ENCODE assay signal across 1 cellular context in the genomic region with DNA sequence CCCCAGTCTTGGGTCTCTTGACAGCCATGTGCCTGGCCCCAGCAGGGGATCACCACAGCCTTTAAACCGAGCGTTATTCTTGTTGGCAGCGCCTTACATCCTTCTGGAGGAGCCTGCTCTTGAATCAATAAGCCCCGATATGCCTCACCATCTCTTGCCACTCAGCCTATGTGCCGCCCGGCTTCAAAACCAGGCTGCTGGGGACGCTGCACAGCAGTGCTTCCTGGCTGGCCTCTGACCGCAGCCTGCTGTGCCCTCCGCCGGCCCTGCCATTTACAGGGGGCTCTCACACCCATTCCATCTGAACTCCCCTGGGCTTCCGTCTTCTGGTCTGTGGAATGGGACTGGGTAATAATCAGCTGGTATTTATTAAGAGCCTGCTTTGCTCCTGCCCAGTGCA.
TF ChIP-seq lines count a peak whose summit lies in the region.

No MANE protein-coding gene starts in this region.

TF ChIP-seq in WTC11, 78 proteins besides CTCF, POLR2A, EP300 and RAD21:
- TF ChIP-seq, protein P1, sequence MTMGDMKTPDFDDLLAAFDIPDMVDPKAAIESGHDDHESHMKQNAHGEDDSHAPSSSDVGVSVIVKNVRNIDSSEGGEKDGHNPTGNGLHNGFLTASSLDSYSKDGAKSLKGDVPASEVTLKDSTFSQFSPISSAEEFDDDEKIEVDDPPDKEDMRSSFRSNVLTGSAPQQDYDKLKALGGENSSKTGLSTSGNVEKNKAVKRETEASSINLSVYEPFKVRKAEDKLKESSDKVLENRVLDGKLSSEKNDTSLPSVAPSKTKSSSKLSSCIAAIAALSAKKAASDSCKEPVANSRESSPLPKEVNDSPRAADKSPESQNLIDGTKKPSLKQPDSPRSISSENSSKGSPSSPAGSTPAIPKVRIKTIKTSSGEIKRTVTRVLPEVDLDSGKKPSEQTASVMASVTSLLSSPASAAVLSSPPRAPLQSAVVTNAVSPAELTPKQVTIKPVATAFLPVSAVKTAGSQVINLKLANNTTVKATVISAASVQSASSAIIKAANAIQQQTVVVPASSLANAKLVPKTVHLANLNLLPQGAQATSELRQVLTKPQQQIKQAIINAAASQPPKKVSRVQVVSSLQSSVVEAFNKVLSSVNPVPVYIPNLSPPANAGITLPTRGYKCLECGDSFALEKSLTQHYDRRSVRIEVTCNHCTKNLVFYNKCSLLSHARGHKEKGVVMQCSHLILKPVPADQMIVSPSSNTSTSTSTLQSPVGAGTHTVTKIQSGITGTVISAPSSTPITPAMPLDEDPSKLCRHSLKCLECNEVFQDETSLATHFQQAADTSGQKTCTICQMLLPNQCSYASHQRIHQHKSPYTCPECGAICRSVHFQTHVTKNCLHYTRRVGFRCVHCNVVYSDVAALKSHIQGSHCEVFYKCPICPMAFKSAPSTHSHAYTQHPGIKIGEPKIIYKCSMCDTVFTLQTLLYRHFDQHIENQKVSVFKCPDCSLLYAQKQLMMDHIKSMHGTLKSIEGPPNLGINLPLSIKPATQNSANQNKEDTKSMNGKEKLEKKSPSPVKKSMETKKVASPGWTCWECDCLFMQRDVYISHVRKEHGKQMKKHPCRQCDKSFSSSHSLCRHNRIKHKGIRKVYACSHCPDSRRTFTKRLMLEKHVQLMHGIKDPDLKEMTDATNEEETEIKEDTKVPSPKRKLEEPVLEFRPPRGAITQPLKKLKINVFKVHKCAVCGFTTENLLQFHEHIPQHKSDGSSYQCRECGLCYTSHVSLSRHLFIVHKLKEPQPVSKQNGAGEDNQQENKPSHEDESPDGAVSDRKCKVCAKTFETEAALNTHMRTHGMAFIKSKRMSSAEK (CRISPR knock-in tag; IDR thresholded peaks at IDR 0.05; ENCODE audit: borderline replicate concordance) = no peak
- TF ChIP-seq GRHL2 (CRISPR knock-in tag; IDR thresholded peaks at IDR 0.05; ENCODE audit: insufficient replicate concordance, severe bottlenecking) = no peak
TF ChIP-seq in WTC11: peak in this region for 0.
